ENCODE assay signal across 9 cellular contexts in genomic region chrX:100731441-100732281, GRCh38. TPM values are rescaled to one million over a fixed set of nuclear protein-coding genes. Genes with fewer than 3 reads are reported as not detected.
DNase-seq lines count a peak whose midpoint lies in the region; ATAC-seq and TF ChIP-seq lines count a peak whose summit lies in the region.
"Had no signal": no experiment of that assay in that cellular context is flagged by ENCODE, and none has a peak within 500 bp of the region (broad histone marks: within the 10 kb centered on the region; RNA-seq: fewer than 3 reads in every experiment).

SYTL4 (minus strand) TSS chrX:100732121; CDS start chrX:100702037, 30,084 bp downstream.

- H3K27ac ChIP-seq in gastrocnemius medialis: peak within 1 kb of the TSS; percentile 54 to 77 (median 68)

- POLR2A ChIA-PET in activated B cell treated with CpG ODN at 0.5 μM for 24 hours (lab: Charles Lee): no interaction called here

- no peaks in the 10 kb centered on the region for H3K9me3 ChIP-seq in gastrocnemius medialis

- DNase-seq in NCI-H2171 treated with DMSO at 0.1 percent for 48 hours (lab: John Stamatoyannopoulos, UW): peak; percentile 27
- DNase-seq in NCI-H2171 (lab: John Stamatoyannopoulos, UW): no peak
- peak; percentile 14 for DNase-seq in activated B cell treated with CpG ODN at 0.5 μM for 24 hours
- DNase-seq in iPS DF 4.7 (ENCODE audit: extremely low read depth, low spot score): peak; percentile 2
- no peak for DNase-seq in gastrocnemius medialis
- no peak for DNase-seq in activated effector memory CD4-positive, alpha-beta T cell treated with anti-CD3 and anti-CD28 coated beads, Interleukin-2, amount 50 U/mL, for 16 hours
- DNase-seq: CD4-positive, CD25-positive, alpha-beta regulatory T cell had no signal

- no peaks in the 10 kb centered on the region for H3K4me1 ChIP-seq in gastrocnemius medialis

- H3K27me3 Mint-ChIP-seq in activated B cell treated with CpG ODN at 0.5 μM for 24 hours: peaks cover 25% of the 10 kb centered on the region

- H3K27ac Mint-ChIP-seq in activated B cell treated with CpG ODN at 0.5 μM for 24 hours: no peak within 1 kb of the TSS
- H3K27ac Mint-ChIP-seq: CD4-positive, CD25-positive, alpha-beta regulatory T cell had no signal

- TF ChIP-seq POLR2A in gastrocnemius medialis (IDR thresholded peaks at IDR 0.05): peak in 1 of 2 donors; percentile 16

- peaks cover 7% of the 10 kb centered on the region for H3K4me1 Mint-ChIP-seq in activated B cell treated with CpG ODN at 0.5 μM for 24 hours

- peak within 1 kb of the TSS; percentile 48 for H3K4me3 Mint-ChIP-seq in activated B cell treated with CpG ODN at 0.5 μM for 24 hours
- H3K4me3 Mint-ChIP-seq: CD4-positive, CD25-positive, alpha-beta regulatory T cell had no signal

- CTCF ChIA-PET in activated B cell treated with CpG ODN at 0.5 μM for 24 hours (lab: Charles Lee): interaction anchor here (1.0 kb wide), 1 partner anchor 37 kb away, joined by 3 read pairs; no protein-coding TSS in a partner anchor

- intact Hi-C loops in activated B cell treated with CpG ODN at 0.5 μM for 24 hours (cut with micrococcal nuclease): no loop called here
- intact Hi-C loops in gastrocnemius medialis (cut with DNase I; ENCODE audit: low total_unique reads): no loop called here

- H3K9me3 Mint-ChIP-seq in activated B cell treated with CpG ODN at 0.5 μM for 24 hours: no peaks in the 10 kb centered on the region

- TF ChIP-seq CTCF in activated B cell treated with CpG ODN at 0.5 μM for 24 hours (IDR thresholded peaks at IDR 0.05) (no peak), gastrocnemius medialis (IDR thresholded peaks at IDR 0.05 in 4 of 5, conservative IDR thresholded peaks at IDR 0.05 in 1 of 5) (no peak)

- H3K27me3 ChIP-seq in gastrocnemius medialis: peaks cover 0 to 18% (median 11%) of the 10 kb centered on the region in 3 donors

- in situ Hi-C loops in gastrocnemius medialis (cut with MboI; ENCODE audit: low sequenced_read_pairs in 4 of 4): no loop called here

- H3K4me3 ChIP-seq in gastrocnemius medialis: peak within 1 kb of the TSS; percentile 53 to 67 (median 56)

- no peaks in the 10 kb centered on the region for H3K36me3 ChIP-seq in gastrocnemius medialis

- no peaks in the 10 kb centered on the region for H3K36me3 Mint-ChIP-seq in activated B cell treated with CpG ODN at 0.5 μM for 24 hours (ENCODE audit: low read depth)
- H3K36me3 Mint-ChIP-seq: CD4-positive, CD25-positive, alpha-beta regulatory T cell had no signal

- ATAC-seq in activated B cell treated with CpG ODN at 0.5 μM for 24 hours (ENCODE audit: low read depth) (no peak), gastrocnemius medialis (no peak), HG03520 (IDR thresholded peaks at IDR 0.05; ENCODE audit: unreplicated experiment) (no peak), GM18520 (IDR thresholded peaks at IDR 0.05; ENCODE audit: unreplicated experiment) (no peak)

RNA-seq across cellular contexts. Expression of gene SYTL4, which starts in this region (rescaled TPM):
- total RNA-seq in activated B cell treated with CpG ODN at 0.5 μM for 24 hours: 0.20 and 0.39 TPM in 2 replicates
- 1 to 10 TPM; 2.5 to 4.0 (median 3.1) TPM for total RNA-seq in gastrocnemius medialis

Comparison
In these comparisons a context has a peak if more than half of its experiments do, and no peak if none do; other contexts are left out.
1. DNase-seq: peak in NCI-H2171 treated with DMSO at 0.1 percent for 48 hours (single experiment) and iPS DF 4.7 (single experiment); none in NCI-H2171 (single experiment), gastrocnemius medialis (0 of 2) and activated effector memory CD4-positive, alpha-beta T cell treated with anti-CD3 and anti-CD28 coated beads, Interleukin-2, amount 50 U/mL, for 16 hours (single experiment).
2. Peak in DNase-seq in activated B cell treated with CpG ODN at 0.5 μM for 24 hours; RNA of the gene not detected or under 1 TPM.